ENCODE assay signal across 8 cellular contexts in the genomic region with DNA sequence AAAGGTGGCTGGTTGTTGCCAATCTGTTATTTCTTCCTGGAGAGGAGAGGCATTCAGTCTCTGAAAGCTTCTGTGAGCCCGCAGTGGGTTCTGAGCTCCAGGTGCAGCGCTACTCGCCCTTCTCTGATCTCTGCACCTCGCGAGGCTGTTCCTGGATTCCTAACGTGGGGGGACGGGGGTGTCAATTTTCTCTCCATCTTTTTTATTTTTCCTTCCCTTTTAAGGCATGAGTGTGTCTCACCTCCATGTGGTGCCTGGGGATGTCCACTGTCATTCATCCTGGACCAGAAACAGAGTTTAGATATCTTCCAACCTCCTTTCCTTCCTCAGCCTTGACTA. TPM values are rescaled to one million over a fixed set of nuclear protein-coding genes. Genes with fewer than 3 reads are reported as not detected.
DNase-seq lines count a peak whose midpoint lies in the region; ATAC-seq and TF ChIP-seq lines count a peak whose summit lies in the region.

No MANE protein-coding gene starts in this region.

- peaks cover 15% of the 10 kb centered on the region for H3K9me3 ChIP-seq in HUES48 (ENCODE audit: control insufficient read depth, insufficient read depth, low read length)
- H3K9me3 ChIP-seq in mucosa of descending colon, result peaks cover 56% of the 10 kb centered on the region

- in situ Hi-C loops in KBM-7 (cut with MboI; ENCODE audit: low pct_unique_long_range_greater_than_20kb, low sequenced_read_pairs), result no loop called here

- H3K27me3 ChIP-seq in HUES48 (ENCODE audit: control insufficient read depth, insufficient read depth, low read length), result no peaks in the 10 kb centered on the region

- TF ChIP-seq CTCF in coronary artery (IDR thresholded peaks at IDR 0.05), result no peak
- no peak for TF ChIP-seq CTCF in mucosa of descending colon (IDR thresholded peaks at IDR 0.05)

- no peaks in the 10 kb centered on the region for H3K36me3 ChIP-seq in HUES48 (ENCODE audit: control insufficient read depth, insufficient read depth, low read length)
- H3K36me3 ChIP-seq in mucosa of descending colon (ENCODE audit: low read depth), result no peaks in the 10 kb centered on the region

- DNase-seq in AG20443 (ENCODE audit: low spot score) (peak; percentile 14), coronary artery (ENCODE audit: low spot score) (no peak), mucosa of descending colon (peak in 2 of 3 donors; percentile 12 to 33), NCI-H2227 treated with DMSO at 0.1 percent for 48 hours (lab: John Stamatoyannopoulos, UW) (no peak), NCI-H1436 (lab: John Stamatoyannopoulos, UW) (no peak), KBM-7 (no peak)

- peak overlapping the region; percentile 68 for H3K9ac ChIP-seq in HUES48 (ENCODE audit: low read depth, low read length)

- intact Hi-C loops in mucosa of descending colon (cut with DNase I, micrococcal nuclease), result no loop called here

- H3K4me1 ChIP-seq in HUES48 (ENCODE audit: control insufficient read depth, insufficient read depth, low read length) (peaks cover 6% of the 10 kb centered on the region), mucosa of descending colon (ENCODE audit: low read depth) (no peaks in the 10 kb centered on the region)

- H3K27ac ChIP-seq in HUES48 (ENCODE audit: low read depth, low read length) (no peak overlapping the region), coronary artery (no peak overlapping the region)

- H3K4me3 ChIP-seq in HUES48 (ENCODE audit: low read depth, low read length) (peak overlapping the region; percentile 71), coronary artery (peak overlapping the region; percentile 26), mucosa of descending colon (no peak overlapping the region)

- ATAC-seq in mucosa of descending colon, result peak; percentile 58
- ATAC-seq in HG03108 (IDR thresholded peaks at IDR 0.05; ENCODE audit: unreplicated experiment), result no peak

RNA-seq across cellular contexts. Expression of a gene that starts 0.6 kb away (rescaled TPM):
- 1 to 10 TPM; 1.1 to 6.8 (median 1.2) TPM for total RNA-seq in mucosa of descending colon

RNA-seq across cellular contexts. Expression of a gene that starts 44.5 kb away (rescaled TPM):
- 10 to 100 TPM in 1 of 3 donors, 1 to 10 TPM in 2; 5.0 to 11.7 (median 9.8) TPM for total RNA-seq in mucosa of descending colon

RNA-seq across cellular contexts. Expression of a gene that starts 48.0 kb away (rescaled TPM):
- 10 to 100 TPM; 11.3 to 25.3 (median 12.6) TPM for total RNA-seq in mucosa of descending colon

Comparison
In these comparisons a context has a peak if more than half of its experiments do, and no peak if none do; other contexts are left out.
1. DNase-seq: peak in AG20443 (single experiment) and mucosa of descending colon (2 of 3); none in coronary artery (single experiment), NCI-H2227 treated with DMSO at 0.1 percent for 48 hours (single experiment), NCI-H1436 (single experiment) and KBM-7 (single experiment).